In genomic region chr22:28600546-28601143, GRCh38 we compare ENCODE assay signal across 8 cellular contexts.
DNase-seq lines count a peak whose midpoint lies in the region; ATAC-seq and TF ChIP-seq lines count a peak whose summit lies in the region.

No MANE protein-coding gene starts in this region.

- H3K27me3 ChIP-seq in OCI-LY1 (ENCODE audit: insufficient read depth, low read length), result no peaks in the 10 kb centered on the region
- no peaks in the 10 kb centered on the region for H3K27me3 ChIP-seq in dorsolateral prefrontal cortex

- intact Hi-C loops in dorsolateral prefrontal cortex (cut with DNase I), result loop anchor here (2.0 to 10.0 kb wide), 6 partner anchors 230 to 644 kb away; no protein-coding TSS in a partner anchor

- no peaks in the 10 kb centered on the region for H3K36me3 Mint-ChIP-seq in T-helper 2 cell treated with Interferon-gamma antibody and Interleukin-4, amounts not matched to agents 5 μg/mL and 100 μg/mL, for 36 hours (ENCODE audit: low read depth)

- H3K4me2 ChIP-seq in OCI-LY1 (ENCODE audit: low read length), result no peak overlapping the region

- peaks cover 37% of the 10 kb centered on the region for H3K27me3 Mint-ChIP-seq in T-helper 2 cell treated with Interferon-gamma antibody and Interleukin-4, amounts not matched to agents 5 μg/mL and 100 μg/mL, for 36 hours (ENCODE audit: low read depth)

- H3K9me3 Mint-ChIP-seq in T-helper 2 cell treated with Interferon-gamma antibody and Interleukin-4, amounts not matched to agents 5 μg/mL and 100 μg/mL, for 36 hours, result no peaks in the 10 kb centered on the region

- no peak overlapping the region for H2AFZ ChIP-seq in OCI-LY1 (ENCODE audit: low read length)

- H4K20me1 ChIP-seq in OCI-LY1 (ENCODE audit: insufficient read depth, low read length), result no peaks in the 10 kb centered on the region

- H3K9me3 ChIP-seq in OCI-LY1 (ENCODE audit: low read length), result no peaks in the 10 kb centered on the region

- H3K4me1 ChIP-seq in OCI-LY1 (ENCODE audit: insufficient read depth, low read length, severe bottlenecking), result no peaks in the 10 kb centered on the region

- no peak overlapping the region for H3K27ac Mint-ChIP-seq in T-helper 2 cell treated with Interferon-gamma antibody and Interleukin-4, amounts not matched to agents 5 μg/mL and 100 μg/mL, for 36 hours

- no peak overlapping the region for H3K9ac ChIP-seq in OCI-LY1 (ENCODE audit: low read length)

- H3K27ac ChIP-seq in OCI-LY1 (ENCODE audit: low read depth, low read length, poor library complexity, severe bottlenecking) (no peak overlapping the region), dorsolateral prefrontal cortex (no peak overlapping the region)

- TF ChIP-seq CTCF in OCI-LY1 (IDR thresholded peaks at IDR 0.05; ENCODE audit: low read length) (peak; percentile 48; the same call in 1 of the 2 replicates), dorsolateral prefrontal cortex (IDR thresholded peaks at IDR 0.05 in 54 of 56, conservative IDR thresholded peaks at IDR 0.05 in 2 of 56; ENCODE audit: low read depth in 1 of 56, partially characterized antibody in 56 of 56) (peak; percentile 59 to 96 (median 74))

- no peaks in the 10 kb centered on the region for H3K36me3 ChIP-seq in OCI-LY1 (ENCODE audit: insufficient read depth, low read length)

- no peaks in the 10 kb centered on the region for H3K79me2 ChIP-seq in OCI-LY1 (ENCODE audit: insufficient read depth, low read length)

- H3F3A ChIP-seq in OCI-LY1 (ENCODE audit: insufficient read depth, low read length), result no peaks in the 10 kb centered on the region

- no peaks in the 10 kb centered on the region for H3K9me2 ChIP-seq in OCI-LY1 (ENCODE audit: low read depth, low read length)

- H3K4me3 ChIP-seq in Jurkat, Clone E6-1 (ENCODE audit: low read length), result no peak overlapping the region
- H3K4me3 ChIP-seq in OCI-LY1 (ENCODE audit: low read depth, low read length, poor library complexity, severe bottlenecking) (no peak overlapping the region), dorsolateral prefrontal cortex (no peak overlapping the region)

- no peaks in the 10 kb centered on the region for H3K4me1 Mint-ChIP-seq in T-helper 2 cell treated with Interferon-gamma antibody and Interleukin-4, amounts not matched to agents 5 μg/mL and 100 μg/mL, for 36 hours (ENCODE audit: low read depth)

- no peak overlapping the region for H3K4me3 Mint-ChIP-seq in T-helper 2 cell treated with Interferon-gamma antibody and Interleukin-4, amounts not matched to agents 5 μg/mL and 100 μg/mL, for 36 hours

- DNase-seq in DMS114 treated with DMSO at 0.1 percent for 48 hours (lab: John Stamatoyannopoulos, UW; ENCODE audit: unreplicated experiment) (peak; percentile 59), dorsolateral prefrontal cortex (no peak), midbrain (lab: John Stamatoyannopoulos, UW) (peak; percentile 76)
- DNase-seq in Jurkat, Clone E6-1 (ENCODE audit: low read depth, low spot score), result peak; percentile 71
- no peak for DNase-seq in T-helper 2 cell treated with Interferon-gamma antibody and Interleukin-4, amounts not matched to agents 5 μg/mL and 100 μg/mL, for 36 hours (ENCODE audit: low spot score)

- ATAC-seq in HG02870 (IDR thresholded peaks at IDR 0.05; ENCODE audit: unreplicated experiment) (no peak), HG03139 (IDR thresholded peaks at IDR 0.05; ENCODE audit: unreplicated experiment) (no peak)

Comparison
In these comparisons a context has a peak if more than half of its experiments do, and no peak if none do; other contexts are left out.
1. DNase-seq: peak in DMS114 treated with DMSO at 0.1 percent for 48 hours (single experiment), Jurkat, Clone E6-1 (single experiment) and midbrain (single experiment); none in dorsolateral prefrontal cortex (0 of 10) and T-helper 2 cell treated with Interferon-gamma antibody and Interleukin-4, amounts not matched to agents 5 μg/mL and 100 μg/mL, for 36 hours (single experiment).